In the genomic region with DNA sequence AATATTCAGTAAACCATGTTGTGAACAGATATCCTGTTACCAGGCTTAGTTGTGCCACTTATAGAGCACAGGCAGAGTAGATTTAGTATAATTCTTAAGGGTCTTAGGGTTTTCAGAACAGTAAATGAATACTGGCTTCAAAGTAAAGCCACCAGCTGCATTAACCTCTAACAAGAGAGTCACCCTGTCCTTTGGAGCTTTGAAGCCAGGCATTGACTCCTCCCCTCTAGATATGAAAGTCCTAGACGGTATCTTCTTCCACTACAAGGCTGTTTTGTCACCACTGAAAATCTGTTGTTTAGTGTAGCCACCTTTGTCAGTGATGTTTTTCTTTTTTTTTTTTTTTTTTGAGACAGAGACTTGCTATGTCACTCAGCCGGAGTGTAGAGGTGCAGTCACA, we compare ENCODE assay signal across 3 cellular contexts.
"Had no signal": no experiment of that assay in that cellular context is flagged by ENCODE, and none has a peak within 500 bp of the region (broad histone marks: within the 10 kb centered on the region; RNA-seq: fewer than 3 reads in every experiment).

No MANE protein-coding gene starts in this region.

- ATAC-seq: GM12878 had no signal

- H3K4me3 ChIP-seq: GM12878 had no signal

- DNase-seq: GDM1, GF-D8 had no signal
